In genomic region chr10:103678104-103678526, GRCh38 we compare ENCODE assay signal across 8 cellular contexts.
A peak's percentile ranks its signal among the peaks of the same experiment; 100 is the strongest.
DNase-seq lines count a peak whose midpoint lies in the region; ATAC-seq and TF ChIP-seq lines count a peak whose summit lies in the region.

No MANE protein-coding gene starts in this region.

- DNase-seq in AG20443 (ENCODE audit: low spot score) = peak; percentile 95
- peak; percentile 79 to 81 for DNase-seq in activated CD4-positive, alpha-beta T cell treated with anti-CD3 and anti-CD28 coated beads, Interleukin-2, amount 50 U/mL, for 4 hours
- peak; percentile 66 for DNase-seq in ecto neural progenitor cell (ENCODE audit: low spot score)
- DNase-seq in mesothelial cell of epicardium (ENCODE audit: low spot score in 2 of 2, unreplicated experiment in 2 of 2) = peak; percentile 85 to 86
- DNase-seq in stimulated activated CD8-positive, alpha-beta memory T cell treated with anti-CD3 and anti-CD28 coated beads, Interleukin-15, amount 100 ng/mL, for 24 hours (ENCODE audit: low read depth) = peak; percentile 50
- no peak for DNase-seq in G401 (ENCODE audit: low spot score)

- in situ Hi-C loops in G401 (cut with HindIII; ENCODE audit: low sequenced_read_pairs) = no loop called here

- peak overlapping the region; percentile 64 for H3K4me3 Mint-ChIP-seq in mesothelial cell of epicardium

- H3K27me3 Mint-ChIP-seq in mesothelial cell of epicardium (ENCODE audit: low read depth) = no peaks in the 10 kb centered on the region

- TF ChIP-seq CTCF in mesothelial cell of epicardium (IDR thresholded peaks at IDR 0.05; ENCODE audit: unreplicated experiment) = no peak

- peaks cover 34% of the 10 kb centered on the region for H3K4me1 Mint-ChIP-seq in mesothelial cell of epicardium

- H3K9me3 Mint-ChIP-seq in mesothelial cell of epicardium = no peaks in the 10 kb centered on the region

- no peaks in the 10 kb centered on the region for H3K36me3 Mint-ChIP-seq in mesothelial cell of epicardium

- peak overlapping the region; percentile 98 for H3K27ac Mint-ChIP-seq in mesothelial cell of epicardium

- ATAC-seq in GM19395 (IDR thresholded peaks at IDR 0.05; ENCODE audit: unreplicated experiment) (peak; percentile 89), HG03565 (IDR thresholded peaks at IDR 0.05; ENCODE audit: unreplicated experiment) (peak; percentile 92)
